Comparison of ENCODE assay signal across 2 cellular contexts in the genomic region with DNA sequence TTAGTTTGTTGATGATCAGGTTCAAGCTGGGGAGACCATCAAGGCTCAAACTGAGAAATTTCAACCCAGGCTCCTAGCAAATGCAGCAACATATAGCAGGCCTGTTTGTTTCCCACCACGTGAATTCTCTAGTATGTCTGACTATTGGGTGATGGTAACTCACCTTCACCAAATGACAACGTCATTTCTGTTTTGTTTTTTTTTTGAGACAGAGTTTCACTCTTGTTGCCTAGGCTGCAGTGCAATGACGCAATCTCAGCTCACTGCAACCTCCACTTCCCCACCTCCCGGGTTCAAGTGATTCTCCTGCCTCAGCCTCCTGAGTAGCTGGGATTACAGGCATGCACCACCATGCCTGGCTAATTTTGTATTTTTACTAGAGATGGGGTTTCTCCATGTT.
TF ChIP-seq lines count a peak whose summit lies in the region.
"Not testable (repeated sequence)": the region's sequence is repeated elsewhere in the genome, so short reads cannot be mapped to it uniquely, and the experiment has no call there.

No MANE protein-coding gene starts in this region.

TF ChIP-seq in HEK293, 187 proteins besides CTCF, POLR2A, EP300 and RAD21:
- TF ChIP-seq ZNF10 (tag by site-specific recombination; IDR thresholded peaks at IDR 0.05): 0 out of 2 replicates have a peak, but pooled peaks have one; percentile 14

TF ChIP-seq in K562, 482 proteins besides CTCF, POLR2A, EP300 and RAD21:
- peak; percentile 83 for TF ChIP-seq CEBPG (CRISPR knock-in tag; IDR thresholded peaks at IDR 0.05)
- TF ChIP-seq CEBPG (tag; conservative IDR thresholded peaks at IDR 0.05 in 1 of 2, IDR thresholded peaks at IDR 0.05 in 1 of 2): peak; percentile 78 to 82
- TF ChIP-seq SUPT5H (IDR thresholded peaks at IDR 0.05): 0 out of 2 replicates have a peak, but pooled peaks have one; percentile 29
- TF ChIP-seq, protein P1, sequence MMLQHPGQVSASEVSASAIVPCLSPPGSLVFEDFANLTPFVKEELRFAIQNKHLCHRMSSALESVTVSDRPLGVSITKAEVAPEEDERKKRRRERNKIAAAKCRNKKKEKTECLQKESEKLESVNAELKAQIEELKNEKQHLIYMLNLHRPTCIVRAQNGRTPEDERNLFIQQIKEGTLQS (IDR thresholded peaks at IDR 0.05): peak; percentile 79
- TF ChIP-seq, protein P1 (CRISPR knock-in tag; conservative IDR thresholded peaks at IDR 0.05): not testable (repeated sequence)
- peak; percentile 61 for TF ChIP-seq RFX1 (IDR thresholded peaks at IDR 0.05)
- TF ChIP-seq ATF7 (IDR thresholded peaks at IDR 0.05): peak; percentile 61; the same call in 1 of the 2 replicates
- peak; percentile 93 for TF ChIP-seq CEBPB (tag; IDR thresholded peaks at IDR 0.05)
TF ChIP-seq in K562: peak in this region for 6; not testable (repeated sequence) for 476.
